ENCODE assay signal across 22 cellular contexts in the genomic region with DNA sequence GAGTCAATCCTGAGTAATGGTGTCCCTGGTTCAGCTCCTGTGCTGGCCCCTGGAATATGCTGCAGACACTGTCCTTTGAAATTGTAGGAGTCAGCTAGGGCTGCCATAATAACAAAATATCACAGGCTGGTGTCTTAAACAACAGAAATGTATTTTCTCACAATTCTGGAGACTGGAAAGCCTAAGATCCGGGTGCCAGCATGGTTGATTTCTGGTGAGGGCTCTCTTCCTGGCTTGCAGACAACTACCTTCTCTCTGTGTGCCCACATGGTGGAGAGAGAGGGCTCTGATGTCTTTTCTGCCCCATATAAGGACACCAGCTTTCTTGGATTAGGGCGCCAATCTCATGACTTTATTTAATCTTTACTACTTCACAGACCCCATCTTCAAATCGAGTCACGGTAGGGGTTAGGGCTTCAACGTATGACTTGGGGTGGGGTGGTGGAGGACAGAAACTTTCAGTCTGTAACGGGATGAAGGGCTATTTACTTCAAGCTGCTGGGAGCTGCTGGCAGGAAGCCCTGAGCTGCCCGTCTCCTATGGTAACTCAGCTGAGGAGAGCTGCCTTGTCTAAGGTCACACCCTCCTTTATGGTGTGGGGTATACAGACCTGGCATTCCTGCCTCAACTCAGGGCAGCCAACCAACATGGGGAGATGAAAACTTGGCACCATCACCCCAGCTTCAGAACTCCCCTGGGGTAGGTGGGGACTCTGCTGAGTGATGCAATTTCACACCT.
DNase-seq lines count a peak whose midpoint lies in the region; ATAC-seq and TF ChIP-seq lines count a peak whose summit lies in the region.
"Had no signal": no experiment of that assay in that cellular context is flagged by ENCODE, and none has a peak within 500 bp of the region (broad histone marks: within the 10 kb centered on the region; RNA-seq: fewer than 3 reads in every experiment).

No MANE protein-coding gene starts in this region.

- peak overlapping the region in 7 of 11 experiments; percentile 13 to 54 (median 37); a peak in 10 of 22 replicates for H3K4me2 ChIP-seq in BLaER1 treated with 17β-estradiol and CSF1 and Interleukin-3, amounts not matched to agents 10 nM and 100 nM
- no peak overlapping the region for H3K4me2 ChIP-seq in mesendoderm (ENCODE audit: low read length)

- no peak overlapping the region for H3K4ac ChIP-seq in mesendoderm (ENCODE audit: low read depth, low read length)

- no TSS peak for BruUV-seq in Panc1 (replicated peaks; lab: Mats Ljungman, UMichigan)

- DNase-seq in Panc1 (ENCODE audit: low read depth, low spot score) (no peak), mesendoderm (no peak), sigmoid colon (peak; percentile 78), esophagus muscularis mucosa (ENCODE audit: extremely low spot score) (no peak), ascending aorta (ENCODE audit: low spot score in 2 of 2) (no peak)
- DNase-seq in effector CD4-positive, alpha-beta T cell, result no peak
- DNase-seq: CD4-positive, CD25-positive, alpha-beta regulatory T cell; DMS153; DND-41; Karpas-422; NCI-H1092 treated with DMSO at 0.1 percent for 48 hours; NCI-H1436 treated with DMSO at 0.1 percent for 48 hours; NCI-H187 treated with DMSO at 0.1 percent for 48 hours; NCI-H2171 treated with DMSO at 0.1 percent for 48 hours; NCI-H345; NCI-H510A treated with DMSO at 0.1 percent for 48 hours; NCI-H774; OCI-M1; SIG-M5 had no signal

- H3K4me1 ChIP-seq in BLaER1 treated with 17β-estradiol and CSF1 and Interleukin-3, amounts not matched to agents 10 nM and 100 nM, result peaks cover 0 to 9% (median 5%) of the 10 kb centered on the region in 10 experiments; a peak in 11 of 20 replicates
- H3K4me1 ChIP-seq in Panc1 (ENCODE audit: control insufficient read depth, insufficient read depth, low read length), result no peaks in the 10 kb centered on the region
- H3K4me1 ChIP-seq in mesendoderm (ENCODE audit: control insufficient read depth, low read depth, low read length), result peaks cover 8% of the 10 kb centered on the region
- H3K4me1 ChIP-seq in sigmoid colon, result peaks cover 0 to 48% (median 40%) of the 10 kb centered on the region in 4 donors
- H3K4me1 ChIP-seq in esophagus muscularis mucosa, result peaks cover 0 to 11% (median 9%) of the 10 kb centered on the region in 4 donors
- no peaks in the 10 kb centered on the region for H3K4me1 ChIP-seq in ascending aorta

- in situ Hi-C loops in Panc1 (cut with HindIII; ENCODE audit: low pct_unique_long_range_greater_than_20kb, low sequenced_read_pairs), result no loop called here

- no peaks in the 10 kb centered on the region for H3K79me1 ChIP-seq in mesendoderm (ENCODE audit: low read length)

- H4K8ac ChIP-seq in mesendoderm (ENCODE audit: low read depth, low read length), result no peak overlapping the region

- CTCF ChIA-PET in Panc1 (lab: Charles Lee), result interaction anchor here (1.3 kb wide), 1 partner anchor 27 kb away, joined by 3 read pairs; no protein-coding TSS in a partner anchor

- no peak overlapping the region for H3K9ac ChIP-seq in BLaER1 treated with 17β-estradiol and CSF1 and Interleukin-3, amounts not matched to agents 10 nM and 100 nM
- H3K9ac ChIP-seq in mesendoderm (ENCODE audit: low read length), result no peak overlapping the region

- no peak for TF ChIP-seq CTCF in Panc1 (IDR thresholded peaks at IDR 0.05)
- TF ChIP-seq CTCF in sigmoid colon (IDR thresholded peaks at IDR 0.05), result no peak
- peak in 1 of 3 experiments; percentile 23 for TF ChIP-seq CTCF in esophagus muscularis mucosa (IDR thresholded peaks at IDR 0.05)
- no peak for TF ChIP-seq CTCF in ascending aorta (IDR thresholded peaks at IDR 0.05)

- no peak overlapping the region for H3K23ac ChIP-seq in mesendoderm (ENCODE audit: low read length)

- no peak overlapping the region for H4K5ac ChIP-seq in mesendoderm (ENCODE audit: low read length)

- H3K27ac ChIP-seq in BLaER1 treated with 17β-estradiol and CSF1 and Interleukin-3, amounts not matched to agents 10 nM and 100 nM, result no peak overlapping the region
- H3K27ac ChIP-seq in Panc1 (ENCODE audit: low read length) (no peak overlapping the region), mesendoderm (ENCODE audit: low read depth, low read length) (no peak overlapping the region), sigmoid colon (peak overlapping the region in 3 of 4 donors; percentile 54 to 67 (median 58)), esophagus muscularis mucosa (replicated peaks in 1 of 4) (no peak overlapping the region), ascending aorta (no peak overlapping the region)
- H3K27ac ChIP-seq: HL-60, SK-N-MC had no signal

- no peaks in the 10 kb centered on the region for H3K27me3 ChIP-seq in BLaER1 treated with 17β-estradiol and CSF1 and Interleukin-3, amounts not matched to agents 10 nM and 100 nM
- H3K27me3 ChIP-seq in Panc1 (ENCODE audit: control insufficient read depth, insufficient read depth, low read length), result peaks cover 9% of the 10 kb centered on the region
- no peaks in the 10 kb centered on the region for H3K27me3 ChIP-seq in mesendoderm (ENCODE audit: insufficient read depth, low read length, poor library complexity)
- no peaks in the 10 kb centered on the region for H3K27me3 ChIP-seq in sigmoid colon
- H3K27me3 ChIP-seq in esophagus muscularis mucosa, result no peaks in the 10 kb centered on the region
- no peaks in the 10 kb centered on the region for H3K27me3 ChIP-seq in ascending aorta

- H3K36me3 ChIP-seq in BLaER1 treated with 17β-estradiol and CSF1 and Interleukin-3, amounts not matched to agents 10 nM and 100 nM, result no peaks in the 10 kb centered on the region
- no peaks in the 10 kb centered on the region for H3K36me3 ChIP-seq in Panc1 (ENCODE audit: control insufficient read depth, insufficient read depth, low read length)
- H3K36me3 ChIP-seq in mesendoderm (ENCODE audit: control insufficient read depth, insufficient read depth, low read length), result no peaks in the 10 kb centered on the region
- H3K36me3 ChIP-seq in sigmoid colon, result no peaks in the 10 kb centered on the region
- H3K36me3 ChIP-seq in esophagus muscularis mucosa, result no peaks in the 10 kb centered on the region
- H3K36me3 ChIP-seq in ascending aorta, result no peaks in the 10 kb centered on the region

- H3K18ac ChIP-seq in mesendoderm (ENCODE audit: low read length), result no peak overlapping the region

- WGBS in mesendoderm (ENCODE audit: extremely low coverage, insufficient coverage, low lambda C conversion rate), result no CpG with 5 or more reads among the region's 7 CpGs
- 27 to 70% methylated on average over 7 of the region's 7 CpGs for WGBS in sigmoid colon, 2 donors
- 46% methylated on average over 7 of the region's 7 CpGs for WGBS in esophagus muscularis mucosa

- TF ChIP-seq POLR2A in sigmoid colon (IDR thresholded peaks at IDR 0.05) (no peak), esophagus muscularis mucosa (IDR thresholded peaks at IDR 0.05; ENCODE audit: low read depth) (no peak)

- no peak overlapping the region for H2BK15ac ChIP-seq in mesendoderm (replicated peaks; ENCODE audit: low read depth)

- TF ChIP-seq EP300 in sigmoid colon (IDR thresholded peaks at IDR 0.05) (no peak), esophagus muscularis mucosa (IDR thresholded peaks at IDR 0.05) (no peak)

- H2BK5ac ChIP-seq in mesendoderm (ENCODE audit: low read length), result no peak overlapping the region

- H3K56ac ChIP-seq in mesendoderm (ENCODE audit: low read length), result peak overlapping the region; percentile 5

- POLR2A ChIA-PET in Panc1 (lab: Charles Lee), result no interaction called here

- no peak overlapping the region for H3K4me3 ChIP-seq in BLaER1 treated with 17β-estradiol and CSF1 and Interleukin-3, amounts not matched to agents 10 nM and 100 nM
- H3K4me3 ChIP-seq in Panc1 (ENCODE audit: low read depth in 2 of 2, low read length in 2 of 2) (no peak overlapping the region), mesendoderm (ENCODE audit: low read length) (no peak overlapping the region), sigmoid colon (no peak overlapping the region), esophagus muscularis mucosa (no peak overlapping the region), ascending aorta (no peak overlapping the region)
- H3K4me3 ChIP-seq: SK-N-MC had no signal

- H4K20me1 ChIP-seq in BLaER1 treated with 17β-estradiol and CSF1 and Interleukin-3, amounts not matched to agents 10 nM and 100 nM, result no peaks in the 10 kb centered on the region

- ATAC-seq in Panc1, result peak; percentile 44; the same call in 1 of the 2 replicates

- intact Hi-C loops in Panc1 (cut with micrococcal nuclease; ENCODE audit: unreplicated experiment), result no loop called here
- intact Hi-C loops in sigmoid colon (cut with DNase I), result no loop called here
- intact Hi-C loops in esophagus muscularis mucosa (cut with DNase I), result no loop called here
- intact Hi-C loops in ascending aorta (cut with DNase I), result no loop called here

- no peak overlapping the region for H2BK120ac ChIP-seq in mesendoderm (ENCODE audit: low read depth, low read length)

- no peaks in the 10 kb centered on the region for H3K79me2 ChIP-seq in mesendoderm (ENCODE audit: control insufficient read depth, insufficient read depth, low read length)

- no peak overlapping the region for H2AK5ac ChIP-seq in mesendoderm (ENCODE audit: low read length)

- H3K9me3 ChIP-seq in BLaER1 treated with 17β-estradiol and CSF1 and Interleukin-3, amounts not matched to agents 10 nM and 100 nM (replicated peaks in 1 of 11), result peaks cover 4 to 11% (median 8%) of the 10 kb centered on the region in 11 experiments; a peak in 15 of 22 replicates
- H3K9me3 ChIP-seq in Panc1 (ENCODE audit: control insufficient read depth, insufficient read depth, low read depth, low read length), result no peaks in the 10 kb centered on the region
- H3K9me3 ChIP-seq in sigmoid colon, result no peaks in the 10 kb centered on the region
- no peaks in the 10 kb centered on the region for H3K9me3 ChIP-seq in esophagus muscularis mucosa
- H3K9me3 ChIP-seq in ascending aorta, result peaks cover 0 to 2% of the 10 kb centered on the region in 2 donors

Comparison
In these comparisons a context has a peak if more than half of its experiments do, and no peak if none do; other contexts are left out.
1. H3K27ac ChIP-seq: peak in sigmoid colon (3 of 4); none in BLaER1 treated with 17β-estradiol and CSF1 and Interleukin-3, amounts not matched to agents 10 nM and 100 nM (0 of 11), Panc1 (single experiment), mesendoderm (single experiment), esophagus muscularis mucosa (0 of 4) and ascending aorta (0 of 2).